Comparison of ENCODE assay signal across 14 cellular contexts in genomic region chr13:59970847-59971246, GRCh38.
"Had no signal": no experiment of that assay in that cellular context is flagged by ENCODE, and none has a peak within 500 bp of the region (broad histone marks: within the 10 kb centered on the region; RNA-seq: fewer than 3 reads in every experiment).

No MANE protein-coding gene starts in this region.

- H3K36me3 ChIP-seq: gastrocnemius medialis, heart right ventricle, neutrophil had no signal

- H3K27ac ChIP-seq: dorsolateral prefrontal cortex, gastrocnemius medialis, heart right ventricle, neutrophil had no signal

- ATAC-seq: esophagus mucosa; gastrocnemius medialis; heart right ventricle; left colon; naive thymus-derived CD4-positive, alpha-beta T cell; sciatic nerve had no signal

- H3K9me3 ChIP-seq: gastrocnemius medialis, heart right ventricle, neutrophil had no signal

- DNase-seq: cortex of kidney; dorsolateral prefrontal cortex; effector CD8-positive, alpha-beta T cell; gastrocnemius medialis; left colon; naive thymus-derived CD4-positive, alpha-beta T cell; stimulated activated CD4-positive, alpha-beta T cell treated with anti-CD3 and anti-CD28 coated beads, Interleukin-2, amount 100 ng/mL, for 24 hours; stimulated activated naive CD4-positive, alpha-beta T cell; trophoblast cell had no signal

- H3K4me1 ChIP-seq: gastrocnemius medialis, heart right ventricle had no signal

- H3K27me3 ChIP-seq: dorsolateral prefrontal cortex, gastrocnemius medialis, heart right ventricle, neutrophil had no signal

- FAIRE-seq: urothelium cell line had no signal

- H3K4me3 ChIP-seq: dorsolateral prefrontal cortex, gastrocnemius medialis, heart right ventricle had no signal
